Comparison of ENCODE assay signal across 27 cellular contexts in genomic region chr15:80042568-80042967, GRCh38. TPM values are rescaled to one million over a fixed set of nuclear protein-coding genes. Genes with fewer than 3 reads are reported as not detected.
A peak's percentile ranks its signal among the peaks of the same experiment; 100 is the strongest.
DNase-seq lines count a peak whose midpoint lies in the region; ATAC-seq, FAIRE-seq and TF ChIP-seq lines count a peak whose summit lies in the region.
"Had no signal": no experiment of that assay in that cellular context is flagged by ENCODE, and none has a peak within 500 bp of the region (broad histone marks: within the 10 kb centered on the region; RNA-seq: fewer than 3 reads in every experiment).

No MANE protein-coding gene starts in this region.

- in situ Hi-C loops in GM12878 (cut with MboI), result no loop called here

- H3K9ac ChIP-seq in GM12878 (ENCODE audit: control insufficient read depth, insufficient read depth, low read length) (no peak overlapping the region), endodermal cell (ENCODE audit: extremely low read depth, low read length, poor library complexity, severe bottlenecking) (no peak overlapping the region)
- H3K9ac ChIP-seq: BLaER1 treated with 17β-estradiol and CSF1 and Interleukin-3, amounts not matched to agents 10 nM and 100 nM had no signal

- SMC1A ChIA-PET in GM12878 (lab: Charles Lee; ENCODE audit: uncharacterized antibody, unreplicated experiment), result interaction anchor here (0.7 to 1.6 kb wide), 4 partner anchors 8 to 86 kb away, joined by 3 to 7 read pairs (median 4); no protein-coding TSS in a partner anchor

- TF ChIP-seq RAD21 in A549 (conservative IDR thresholded peaks at IDR 0.05 in 1 of 2, IDR thresholded peaks at IDR 0.05 in 1 of 2), result no peak
- no peak for TF ChIP-seq RAD21 in GM12878 (IDR thresholded peaks at IDR 0.05; ENCODE audit: insufficient read depth, low read depth, low read length)

- no peaks in the 10 kb centered on the region for H3K36me3 Mint-ChIP-seq in GM23338 (ENCODE audit: low read depth)
- H3K36me3 Mint-ChIP-seq in endodermal cell (ENCODE audit: low read depth), result no peaks in the 10 kb centered on the region
- H3K36me3 Mint-ChIP-seq: CD4-positive, alpha-beta memory T cell; CD4-positive, CD25-positive, alpha-beta regulatory T cell; CD8-positive, alpha-beta memory T cell had no signal

- POLR2A ChIA-PET in A549 (lab: Yijun Ruan, JAX) (interaction anchor here (1.2 kb wide), 1 partner anchor 119 kb away, joined by 3 read pairs; no protein-coding TSS in a partner anchor), GM12878 (lab: Charles Lee) (interaction anchor here (1.0 to 1.2 kb wide), 2 partner anchors 9 to 11 kb away, joined by 3 read pairs; no protein-coding TSS in a partner anchor)

- no peak for DNase-seq in A549 (ENCODE audit: low read depth in 1 of 2, low spot score in 1 of 2)
- DNase-seq in GM23338 (ENCODE audit: low spot score), result no peak
- DNase-seq in GM12878 (ENCODE audit: low read depth, low spot score), result no peak
- no peak for DNase-seq in endodermal cell
- no peak for DNase-seq in GM19238 (ENCODE audit: insufficient read length, low spot score)
- no peak for DNase-seq in GM20000 (ENCODE audit: low spot score)
- DNase-seq: 8988T; AML-193; CD4-positive, alpha-beta memory T cell; CD4-positive, CD25-positive, alpha-beta regulatory T cell; CD8-positive, alpha-beta memory T cell; COR-L47; DMS 273 treated with DMSO at 0.1 percent for 48 hours; DMS153; DMS53; DMS79; DND-41; EL; GDM1 had no signal

- H3K36me3 ChIP-seq in GM23338 (ENCODE audit: insufficient read depth) (no peaks in the 10 kb centered on the region), GM12878 (ENCODE audit: control insufficient read depth in 2 of 2, insufficient read depth in 2 of 2, low read length in 1 of 2) (no peaks in the 10 kb centered on the region), endodermal cell (ENCODE audit: control insufficient read depth, insufficient read depth, low read length) (no peaks in the 10 kb centered on the region)
- H3K36me3 ChIP-seq: BLaER1 treated with 17β-estradiol and CSF1 and Interleukin-3, amounts not matched to agents 10 nM and 100 nM had no signal

- H3K4me1 Mint-ChIP-seq in GM23338 (peaks cover 16% of the 10 kb centered on the region), endodermal cell (peaks cover 22% of the 10 kb centered on the region)
- H3K4me1 Mint-ChIP-seq: B cell; CD4-positive, alpha-beta memory T cell; CD4-positive, CD25-positive, alpha-beta regulatory T cell; CD8-positive, alpha-beta memory T cell had no signal

- H3K27ac ChIP-seq in A549 (no peak overlapping the region), GM23338 (ENCODE audit: low read depth) (no peak overlapping the region), GM12878 (ENCODE audit: control insufficient read depth, insufficient read depth) (no peak overlapping the region), endodermal cell (ENCODE audit: low read depth, low read length) (no peak overlapping the region)
- H3K27ac ChIP-seq: BLaER1 treated with 17β-estradiol and CSF1 and Interleukin-3, amounts not matched to agents 10 nM and 100 nM; C4-2B had no signal

- no TSS peak for BruUV-seq in GM12878 (replicated peaks; lab: Mats Ljungman, UMichigan)

- H3F3A ChIP-seq in GM23338 (replicated peaks; ENCODE audit: low read depth), result no peaks in the 10 kb centered on the region

- H3K27me3 Mint-ChIP-seq in GM23338 (ENCODE audit: insufficient read depth, low read depth, poor library complexity) (peaks cover 8% of the 10 kb centered on the region), endodermal cell (ENCODE audit: insufficient read depth) (no peaks in the 10 kb centered on the region)
- H3K27me3 Mint-ChIP-seq: B cell had no signal

- TF ChIP-seq POLR2A in A549 (IDR thresholded peaks at IDR 0.05; ENCODE audit: low read length) (no peak), GM12878 (IDR thresholded peaks at IDR 0.05; ENCODE audit: low read depth, low read length) (no peak)

- H3K79me2 ChIP-seq in GM23338 (replicated peaks; ENCODE audit: insufficient read depth), result no peaks in the 10 kb centered on the region
- H3K79me2 ChIP-seq in GM12878 (ENCODE audit: control insufficient read depth, insufficient read depth, low read length), result no peaks in the 10 kb centered on the region

- H3K9me3 ChIP-seq in A549 (no peaks in the 10 kb centered on the region), GM12878 (replicated peaks; ENCODE audit: control insufficient read depth, insufficient read depth, low read length) (no peaks in the 10 kb centered on the region), endodermal cell (ENCODE audit: control insufficient read depth, low read length) (no peaks in the 10 kb centered on the region)

- TF ChIP-seq EP300 in A549 (IDR thresholded peaks at IDR 0.05) (no peak), GM12878 (IDR thresholded peaks at IDR 0.05; ENCODE audit: borderline replicate concordance in 1 of 2, control insufficient read depth in 1 of 2, low read depth in 2 of 2, low read length in 2 of 2) (no peak)

- peak; percentile 78 for FAIRE-seq in A549 (lab: Jason Lieb, UNC)
- no peak for FAIRE-seq in GM12878 (lab: Jason Lieb, UNC)
- FAIRE-seq: A204.1, GM12891, GM18507, GM19239 had no signal

- 67% methylated on average over 1 of the region's 1 CpG for WGBS in A549 (ENCODE audit: missing lambda C conversion rate)
- 96% methylated on average over 1 of the region's 1 CpG for WGBS in GM12878 (ENCODE audit: insufficient coverage, insufficient replicate concordance, low lambda C conversion rate, missing lambda C conversion rate)
- 17% methylated on average over 1 of the region's 1 CpG; no CpG with 5 or more reads in 1 of the 2 experiments for WGBS in endodermal cell (ENCODE audit: insufficient coverage in 1 of 2, insufficient read length in 1 of 2), 2 experiments

- TF ChIP-seq CTCF in A549 (IDR thresholded peaks at IDR 0.05), result no peak
- no peak for TF ChIP-seq CTCF in GM23338 (conservative IDR thresholded peaks at IDR 0.05; ENCODE audit: low read depth in 2 of 2)
- no peak for TF ChIP-seq CTCF in GM12878 (IDR thresholded peaks at IDR 0.05 in 2 of 3, conservative IDR thresholded peaks at IDR 0.05 in 1 of 3; ENCODE audit: control insufficient read depth in 2 of 3, extremely low read depth in 1 of 3, insufficient read depth in 1 of 3, low read depth in 3 of 3, low read length in 3 of 3)
- no peak for TF ChIP-seq CTCF in endodermal cell (conservative IDR thresholded peaks at IDR 0.05)
- TF ChIP-seq CTCF in GM20000 (IDR thresholded peaks at IDR 0.05; ENCODE audit: extremely low read depth, missing control alignments), result no peak

- H3K27ac Mint-ChIP-seq in GM23338, result no peak overlapping the region
- peak overlapping the region; percentile 35 for H3K27ac Mint-ChIP-seq in endodermal cell
- H3K27ac Mint-ChIP-seq: B cell; CD4-positive, alpha-beta memory T cell; CD4-positive, CD25-positive, alpha-beta regulatory T cell; CD8-positive, alpha-beta memory T cell had no signal

- H3K4me2 ChIP-seq in A549 (no peak overlapping the region), GM23338 (peak overlapping the region; percentile 24; the same call in 1 of the 2 replicates), GM12878 (ENCODE audit: control insufficient read depth, insufficient read depth) (no peak overlapping the region)
- H3K4me2 ChIP-seq: BLaER1 treated with 17β-estradiol and CSF1 and Interleukin-3, amounts not matched to agents 10 nM and 100 nM had no signal

- RAD21 ChIA-PET in GM12878 (lab: Charles Lee; ENCODE audit: unreplicated experiment), result interaction anchor here (0.5 to 1.1 kb wide), 3 partner anchors 18 to 60 kb away, joined by 3 to 5 read pairs (median 3); no protein-coding TSS in a partner anchor

- H3K27me3 ChIP-seq in GM23338 (ENCODE audit: insufficient read depth) (no peaks in the 10 kb centered on the region), GM12878 (replicated peaks in 1 of 2; ENCODE audit: control insufficient read depth in 2 of 2, insufficient read depth in 2 of 2, low read length in 1 of 2) (no peaks in the 10 kb centered on the region), endodermal cell (ENCODE audit: control insufficient read depth, insufficient read depth, low read length, poor library complexity, severe bottlenecking) (no peaks in the 10 kb centered on the region)
- H3K27me3 ChIP-seq: BLaER1 treated with 17β-estradiol and CSF1 and Interleukin-3, amounts not matched to agents 10 nM and 100 nM had no signal

- no peak for ATAC-seq in A549
- ATAC-seq in GM23338, result no peak
- no peak for ATAC-seq in GM12878
- no peak for ATAC-seq in HG03135 (IDR thresholded peaks at IDR 0.05; ENCODE audit: unreplicated experiment)

- CTCF ChIA-PET in A549 (lab: Yijun Ruan, JAX) (interaction anchor here (0.9 to 1.0 kb wide), 2 partner anchors 10 to 47 kb away, joined by 3 to 4 read pairs; no protein-coding TSS in a partner anchor), GM12878 (lab: Yijun Ruan, JAX) (interaction anchor here (1.0 kb wide), 1 partner anchor 13 kb away, joined by 3 read pairs; no protein-coding TSS in a partner anchor)

- intact Hi-C loops in GM12878 (cut with micrococcal nuclease; ENCODE audit: unreplicated experiment), result no loop called here

- H3K9me2 ChIP-seq in GM23338 (ENCODE audit: insufficient read depth), result peaks cover 4% of the 10 kb centered on the region; the same call in 1 of the 2 replicates

- H3K4me1 ChIP-seq in A549 (no peaks in the 10 kb centered on the region), GM23338 (ENCODE audit: insufficient read depth) (peaks cover 12% of the 10 kb centered on the region), GM12878 (ENCODE audit: control insufficient read depth, insufficient read depth, low read length) (no peaks in the 10 kb centered on the region), endodermal cell (ENCODE audit: control insufficient read depth, insufficient read depth, low read length) (peaks cover 3% of the 10 kb centered on the region)
- H3K4me1 ChIP-seq: BLaER1 treated with 17β-estradiol and CSF1 and Interleukin-3, amounts not matched to agents 10 nM and 100 nM had no signal

- H3K9me3 Mint-ChIP-seq in GM23338 (peaks cover 6% of the 10 kb centered on the region; the same call in 2 of the 3 replicates), endodermal cell (no peaks in the 10 kb centered on the region)
- H3K9me3 Mint-ChIP-seq: CD4-positive, alpha-beta memory T cell; CD4-positive, CD25-positive, alpha-beta regulatory T cell; CD8-positive, alpha-beta memory T cell had no signal

- H4K20me1 ChIP-seq in GM23338 (replicated peaks; ENCODE audit: insufficient read depth) (no peaks in the 10 kb centered on the region), GM12878 (ENCODE audit: control insufficient read depth, insufficient read depth) (no peaks in the 10 kb centered on the region)
- H4K20me1 ChIP-seq: BLaER1 treated with 17β-estradiol and CSF1 and Interleukin-3, amounts not matched to agents 10 nM and 100 nM had no signal

- H3K4me3 Mint-ChIP-seq in GM23338, result no peak overlapping the region
- peak overlapping the region; percentile 10 for H3K4me3 Mint-ChIP-seq in endodermal cell
- H3K4me3 Mint-ChIP-seq: B cell; CD4-positive, alpha-beta memory T cell; CD4-positive, CD25-positive, alpha-beta regulatory T cell; CD8-positive, alpha-beta memory T cell had no signal

- no peak overlapping the region for H2AFZ ChIP-seq in GM23338
- H2AFZ ChIP-seq in GM12878 (ENCODE audit: control insufficient read depth, low read depth, low read length), result no peak overlapping the region

- H3K4me3 ChIP-seq in A549, result no peak overlapping the region
- no peak overlapping the region for H3K4me3 ChIP-seq in GM23338
- H3K4me3 ChIP-seq in GM12878, result no peak overlapping the region
- no peak overlapping the region for H3K4me3 ChIP-seq in endodermal cell (ENCODE audit: low read length)
- H3K4me3 ChIP-seq: BLaER1 treated with 17β-estradiol and CSF1 and Interleukin-3, amounts not matched to agents 10 nM and 100 nM had no signal

RNA-seq across cellular contexts. Expression of gene ZFAND6, which starts 16.9 kb away (rescaled TPM):
- polyA plus RNA-seq in A549 (2011; rRNA removed), result 271 and 307 TPM in 2 replicates
- 96.5 and 124 TPM in 2 replicates for polyA plus RNA-seq in A549 (2012; cell fraction: cytosol; rRNA removed)
- 55.1 and 65.0 TPM in 2 replicates for polyA plus RNA-seq in A549 (2012; cell fraction: nucleus; rRNA removed)
- 138 to 159 TPM (median 152 TPM) in 3 replicates for polyA plus RNA-seq in A549 (2017; fragmentation: RNase III; extraction: RNeasy Plus Mini Kit Qiagen cat#74134 plus additional on column Dnase treatment)
- polyA minus RNA-seq in A549 (2011; rRNA and poly(A)+ RNA removed), result 93.8 and 119 TPM in 2 replicates
- total RNA-seq in GM23338 (2014; rRNA removed; shearing (Covaris generic)), result 292 and 346 TPM in 2 replicates
- polyA plus RNA-seq in GM23338 (2016; fragmentation: Nextera tagmentation; extraction: Ambion mirVana), result 169 and 205 TPM in 2 replicates
- total RNA-seq in GM12878 (2013; cell fraction: nucleolus; rRNA removed), result 199 and 207 TPM in 2 replicates
- total RNA-seq in GM12878 (2014; rRNA removed), result 166 and 179 TPM in 2 replicates
- total RNA-seq in GM12878 (2014; rRNA removed; fragmentation: Illumina TruSeq; extraction: Trizol), result 128 and 131 TPM in 2 replicates
- total RNA-seq in GM12878 (2021), result 71.2 and 78.9 TPM in 2 replicates
- 32.5 TPM for polyA plus RNA-seq in GM12878 (2011; ENCODE audit: low read depth)
- 162 and 175 TPM in 2 replicates for polyA plus RNA-seq in GM12878 (2011; rRNA removed)
- 103 and 115 TPM in 2 replicates for polyA plus RNA-seq in GM12878 (2011; cell fraction: cytosol; rRNA removed)
- polyA plus RNA-seq in GM12878 (2011; cell fraction: nucleus; rRNA removed), result 65.6 and 69.8 TPM in 2 replicates
- 47.6 and 57.5 TPM in 2 replicates for polyA plus RNA-seq in GM12878 (2012)
- polyA plus RNA-seq in GM12878 (2014; fragmentation: Illumina TruSeq; extraction: Trizol), result 118 and 150 TPM in 2 replicates
- 100 to 1,000 TPM in 1 of 2 experiments, 10 to 100 TPM in 1; 98.1 to 111 TPM for polyA plus RNA-seq in GM12878 (2014; fragmentation: Nextera tagmentation; extraction: Ambion mirVana)
- 142 and 169 TPM in 2 replicates for polyA plus RNA-seq in GM12878 (2014; rRNA removed)
- 100 to 1,000 TPM; 171 to 173 TPM for polyA plus RNA-seq in GM12878 (2016; fragmentation: Nextera tagmentation; extraction: Ambion mirVana)
- 130 and 193 TPM in 2 replicates for polyA minus RNA-seq in GM12878 (2011; rRNA and poly(A)+ RNA removed)
- 54.8 and 59.5 TPM in 2 replicates for polyA minus RNA-seq in GM12878 (2011; cell fraction: cytosol; rRNA and poly(A)+ RNA removed)
- polyA minus RNA-seq in GM12878 (2011; cell fraction: nucleus; rRNA and poly(A)+ RNA removed), result 57.8 and 77.6 TPM in 2 replicates
- 10 to 100 TPM; 84.5 to 86.2 TPM for total RNA-seq in endodermal cell
- polyA plus RNA-seq in endodermal cell (2013, experiment 1 of 2), result 122 TPM
- 123 TPM for polyA plus RNA-seq in endodermal cell (2013, experiment 2 of 2)

Comparison
In these comparisons a context has a peak if more than half of its experiments do, and no peak if none do; other contexts are left out.
1. Of the 24 proteins assayed by ChIP-seq in both GM12878 and A549: peak only in GM12878: BCL3; only in A549: none; in both: none; in neither: 23.